Comparison of ENCODE assay signal across 1 cellular context in the genomic region with DNA sequence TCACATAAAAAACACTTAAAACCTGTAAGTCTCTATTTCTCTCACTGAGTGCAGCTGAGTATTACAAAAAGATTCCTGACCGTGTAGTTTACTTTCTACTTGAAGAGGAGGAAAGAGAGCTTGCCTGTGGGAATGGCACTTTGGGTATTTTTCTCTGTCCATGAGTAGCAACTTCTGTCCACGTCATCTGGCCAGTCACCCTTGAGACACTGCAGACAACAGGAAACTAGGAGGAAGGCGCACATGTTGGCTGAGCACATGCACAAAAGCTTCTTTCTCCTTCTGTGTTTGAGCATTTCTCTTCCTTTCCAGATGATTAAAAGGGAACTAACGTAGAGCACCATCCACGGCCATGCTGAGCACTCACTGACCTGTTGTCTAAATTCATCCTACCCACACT.
TF ChIP-seq lines count a peak whose summit lies in the region.

No MANE protein-coding gene starts in this region.

TF ChIP-seq in GM12878, 131 proteins besides CTCF, POLR2A, EP300 and RAD21 (continued from another document):
- TF ChIP-seq, protein P1, sequence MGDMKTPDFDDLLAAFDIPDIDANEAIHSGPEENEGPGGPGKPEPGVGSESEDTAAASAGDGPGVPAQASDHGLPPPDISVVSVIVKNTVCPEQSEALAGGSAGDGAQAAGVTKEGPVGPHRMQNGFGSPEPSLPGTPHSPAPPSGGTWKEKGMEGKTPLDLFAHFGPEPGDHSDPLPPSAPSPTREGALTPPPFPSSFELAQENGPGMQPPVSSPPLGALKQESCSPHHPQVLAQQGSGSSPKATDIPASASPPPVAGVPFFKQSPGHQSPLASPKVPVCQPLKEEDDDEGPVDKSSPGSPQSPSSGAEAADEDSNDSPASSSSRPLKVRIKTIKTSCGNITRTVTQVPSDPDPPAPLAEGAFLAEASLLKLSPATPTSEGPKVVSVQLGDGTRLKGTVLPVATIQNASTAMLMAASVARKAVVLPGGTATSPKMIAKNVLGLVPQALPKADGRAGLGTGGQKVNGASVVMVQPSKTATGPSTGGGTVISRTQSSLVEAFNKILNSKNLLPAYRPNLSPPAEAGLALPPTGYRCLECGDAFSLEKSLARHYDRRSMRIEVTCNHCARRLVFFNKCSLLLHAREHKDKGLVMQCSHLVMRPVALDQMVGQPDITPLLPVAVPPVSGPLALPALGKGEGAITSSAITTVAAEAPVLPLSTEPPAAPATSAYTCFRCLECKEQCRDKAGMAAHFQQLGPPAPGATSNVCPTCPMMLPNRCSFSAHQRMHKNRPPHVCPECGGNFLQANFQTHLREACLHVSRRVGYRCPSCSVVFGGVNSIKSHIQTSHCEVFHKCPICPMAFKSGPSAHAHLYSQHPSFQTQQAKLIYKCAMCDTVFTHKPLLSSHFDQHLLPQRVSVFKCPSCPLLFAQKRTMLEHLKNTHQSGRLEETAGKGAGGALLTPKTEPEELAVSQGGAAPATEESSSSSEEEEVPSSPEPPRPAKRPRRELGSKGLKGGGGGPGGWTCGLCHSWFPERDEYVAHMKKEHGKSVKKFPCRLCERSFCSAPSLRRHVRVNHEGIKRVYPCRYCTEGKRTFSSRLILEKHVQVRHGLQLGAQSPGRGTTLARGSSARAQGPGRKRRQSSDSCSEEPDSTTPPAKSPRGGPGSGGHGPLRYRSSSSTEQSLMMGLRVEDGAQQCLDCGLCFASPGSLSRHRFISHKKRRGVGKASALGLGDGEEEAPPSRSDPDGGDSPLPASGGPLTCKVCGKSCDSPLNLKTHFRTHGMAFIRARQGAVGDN (IDR thresholded peaks at IDR 0.05) = peak; percentile 67
- TF ChIP-seq, protein P2, sequence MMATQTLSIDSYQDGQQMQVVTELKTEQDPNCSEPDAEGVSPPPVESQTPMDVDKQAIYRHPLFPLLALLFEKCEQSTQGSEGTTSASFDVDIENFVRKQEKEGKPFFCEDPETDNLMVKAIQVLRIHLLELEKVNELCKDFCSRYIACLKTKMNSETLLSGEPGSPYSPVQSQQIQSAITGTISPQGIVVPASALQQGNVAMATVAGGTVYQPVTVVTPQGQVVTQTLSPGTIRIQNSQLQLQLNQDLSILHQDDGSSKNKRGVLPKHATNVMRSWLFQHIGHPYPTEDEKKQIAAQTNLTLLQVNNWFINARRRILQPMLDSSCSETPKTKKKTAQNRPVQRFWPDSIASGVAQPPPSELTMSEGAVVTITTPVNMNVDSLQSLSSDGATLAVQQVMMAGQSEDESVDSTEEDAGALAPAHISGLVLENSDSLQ (IDR thresholded peaks at IDR 0.05) = no peak
- peak; percentile 85 for TF ChIP-seq MXI1 (IDR thresholded peaks at IDR 0.05; ENCODE audit: low read depth, low read length)
